20 cellular contexts compared by ENCODE assay signal in genomic region chr13:54433511-54434206, GRCh38.
DNase-seq lines count a peak whose midpoint lies in the region; ATAC-seq and TF ChIP-seq lines count a peak whose summit lies in the region.
"Had no signal": no experiment of that assay in that cellular context is flagged by ENCODE, and none has a peak within 500 bp of the region (broad histone marks: within the 10 kb centered on the region; RNA-seq: fewer than 3 reads in every experiment).

No MANE protein-coding gene starts in this region.

- no peak for TF ChIP-seq POLR2A in sigmoid colon (IDR thresholded peaks at IDR 0.05)

- H3K36me3 ChIP-seq in sigmoid colon, result no peaks in the 10 kb centered on the region
- H3K36me3 ChIP-seq: lower lobe of right lung, suprapubic skin had no signal

- H3K9me3 ChIP-seq in sigmoid colon, result no peaks in the 10 kb centered on the region
- H3K9me3 ChIP-seq: lower lobe of right lung, suprapubic skin had no signal

- intact Hi-C loops in sigmoid colon (cut with DNase I), result no loop called here

- TF ChIP-seq CTCF in sigmoid colon (IDR thresholded peaks at IDR 0.05), result no peak

- WGBS in sigmoid colon, 2 donors, result 25 to 69% methylated on average over 4 of the region's 4 CpGs

- no peak for TF ChIP-seq EP300 in sigmoid colon (IDR thresholded peaks at IDR 0.05)

- no peaks in the 10 kb centered on the region for H3K4me1 ChIP-seq in sigmoid colon
- H3K4me1 ChIP-seq: lower lobe of right lung, suprapubic skin had no signal

- H3K4me3 ChIP-seq in sigmoid colon, result no peak overlapping the region
- H3K4me3 ChIP-seq: dorsolateral prefrontal cortex, GM23338, lower lobe of right lung, suprapubic skin had no signal

- no peaks in the 10 kb centered on the region for H3K27me3 ChIP-seq in sigmoid colon
- H3K27me3 ChIP-seq: dorsolateral prefrontal cortex, suprapubic skin had no signal

- ATAC-seq in HG03469 (IDR thresholded peaks at IDR 0.05; ENCODE audit: unreplicated experiment) (no peak), GM21526 (IDR thresholded peaks at IDR 0.05; ENCODE audit: low FRiP score, unreplicated experiment) (no peak)
- ATAC-seq: GM23338, lower lobe of right lung had no signal

- peak; percentile 74 for DNase-seq in NCI-H1092 (lab: John Stamatoyannopoulos, UW)
- peak; percentile 31 for DNase-seq in NCI-H2029 (lab: John Stamatoyannopoulos, UW)
- DNase-seq in NCI-H748 (lab: John Stamatoyannopoulos, UW; ENCODE audit: unreplicated experiment), result peak; percentile 95
- peak; percentile 76 for DNase-seq in mucosa of gallbladder (ENCODE audit: low spot score)
- no peak for DNase-seq in sigmoid colon
- DNase-seq: activated CD4-positive, alpha-beta T cell treated with anti-CD3 and anti-CD28 coated beads, Interleukin-2, amount 50 U/mL, for 48 hours; activated T-cell treated with anti-CD3 and anti-CD28 coated beads, Interleukin-2, amount 50 U/mL, for 48 hours; dorsolateral prefrontal cortex; erythroblast; KBM-7; lower lobe of right lung; NCI-H1048; SIG-M5; stimulated activated CD4-positive, alpha-beta T cell treated with anti-CD3 and anti-CD28 coated beads, Interleukin-4, amount 100 ng/mL, for 4 hours; stimulated activated CD8-positive, alpha-beta memory T cell treated with anti-CD3 and anti-CD28 coated beads, Interleukin-4, amount 100 ng/mL, for 48 hours had no signal

- no peak overlapping the region for H3K27ac ChIP-seq in sigmoid colon
- H3K27ac ChIP-seq: dorsolateral prefrontal cortex, lower lobe of right lung, suprapubic skin, VCaP had no signal
